ENCODE assay signal across 8 cellular contexts in the genomic region with DNA sequence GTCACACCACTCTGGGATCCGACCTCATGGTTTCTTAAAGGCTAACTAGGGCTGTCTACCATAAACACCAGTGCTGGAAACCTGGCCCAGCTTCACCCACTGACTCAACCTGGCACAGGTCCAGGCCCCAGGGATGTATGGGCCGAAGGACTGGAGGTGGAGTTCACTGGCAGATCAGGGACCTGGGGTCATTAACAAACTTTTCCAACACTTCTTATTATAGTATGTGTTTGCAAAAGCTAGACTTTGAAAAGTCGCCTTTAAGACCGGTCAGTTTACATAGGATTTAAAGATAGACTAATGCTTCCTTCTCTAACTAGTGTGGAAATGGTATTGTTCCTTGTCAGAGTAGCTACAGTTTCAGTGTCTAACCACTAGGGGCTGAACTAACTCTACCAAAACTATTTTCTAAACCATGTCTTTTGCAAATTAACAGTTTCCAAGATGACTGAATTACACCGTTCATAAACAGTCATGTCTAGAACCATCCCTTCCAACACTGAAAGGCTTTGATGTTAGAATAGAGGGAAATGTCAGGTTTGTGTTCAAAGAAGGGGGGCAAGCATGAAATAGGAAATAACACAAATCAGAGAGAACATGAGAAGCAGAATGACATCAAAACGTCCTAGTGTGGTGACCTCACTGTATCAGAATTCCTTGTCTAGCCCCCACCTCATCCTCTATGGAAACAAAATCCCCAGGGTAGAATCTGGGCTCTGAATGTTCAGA. TPM values are rescaled to one million over a fixed set of nuclear protein-coding genes. Genes with fewer than 3 reads are reported as not detected.
A peak's percentile ranks its signal among the peaks of the same experiment; 100 is the strongest.
DNase-seq lines count a peak whose midpoint lies in the region; ATAC-seq and TF ChIP-seq lines count a peak whose summit lies in the region.

No MANE protein-coding gene starts in this region.

- peak; percentile 68 for DNase-seq in activated effector memory CD4-positive, alpha-beta T cell treated with anti-CD3 and anti-CD28 coated beads, Interleukin-2, amount 50 U/mL, for 16 hours
- DNase-seq in activated effector memory CD4-positive, alpha-beta T cell treated with Interleukin-2 at 50 U/mL for 16 hours = no peak
- DNase-seq in NCI-H345 (lab: John Stamatoyannopoulos, UW) (peak; percentile 55), cardiac muscle cell (ENCODE audit: low read depth in 1 of 2, low spot score in 1 of 2) (peak; percentile 42 to 83), progenitor cell of endocrine pancreas (ENCODE audit: low spot score, unreplicated experiment) (no peak)
- no peak for DNase-seq in activated naive CD8-positive, alpha-beta T cell treated with anti-CD3 and anti-CD28 coated beads, Interleukin-2, amount 10 ng/mL, durations not matched to agents 7 days and 5 days

- H3K9me3 Mint-ChIP-seq in activated naive CD8-positive, alpha-beta T cell treated with anti-CD3 and anti-CD28 coated beads, Interleukin-2, amount 10 ng/mL, durations not matched to agents 7 days and 5 days = no peaks in the 10 kb centered on the region
- no peaks in the 10 kb centered on the region for H3K9me3 Mint-ChIP-seq in progenitor cell of endocrine pancreas (ENCODE audit: low read depth)

- H3K27me3 Mint-ChIP-seq in activated naive CD8-positive, alpha-beta T cell treated with anti-CD3 and anti-CD28 coated beads, Interleukin-2, amount 10 ng/mL, durations not matched to agents 7 days and 5 days = no peaks in the 10 kb centered on the region
- no peaks in the 10 kb centered on the region for H3K27me3 Mint-ChIP-seq in progenitor cell of endocrine pancreas

- peak overlapping the region; percentile 34 for H3K27ac Mint-ChIP-seq in activated naive CD8-positive, alpha-beta T cell treated with anti-CD3 and anti-CD28 coated beads, Interleukin-2, amount 10 ng/mL, durations not matched to agents 7 days and 5 days
- peak overlapping the region; percentile 33 for H3K27ac Mint-ChIP-seq in progenitor cell of endocrine pancreas

- no peaks in the 10 kb centered on the region for H3K9me3 ChIP-seq in cardiac muscle cell (ENCODE audit: low read depth)

- H3K4me1 ChIP-seq in cardiac muscle cell (ENCODE audit: low read depth) = no peaks in the 10 kb centered on the region

- no peak overlapping the region for H3K4me3 ChIP-seq in cardiac muscle cell

- H3K27ac ChIP-seq in cardiac muscle cell = no peak overlapping the region

- ATAC-seq in HG02759 (IDR thresholded peaks at IDR 0.05; ENCODE audit: unreplicated experiment) (peak; percentile 67), GM19463 (IDR thresholded peaks at IDR 0.05; ENCODE audit: unreplicated experiment) (no peak)
- ATAC-seq in activated naive CD8-positive, alpha-beta T cell treated with anti-CD3 and anti-CD28 coated beads, Interleukin-2, amount 10 ng/mL, durations not matched to agents 7 days and 5 days (ENCODE audit: low read depth) = peak; percentile 58

- TF ChIP-seq CTCF in cardiac muscle cell (IDR thresholded peaks at IDR 0.05; ENCODE audit: low read depth, low read length) (peak; percentile 81), progenitor cell of endocrine pancreas (IDR thresholded peaks at IDR 0.05; ENCODE audit: unreplicated experiment) (peak; percentile 87)

- POLR2A ChIA-PET in activated naive CD8-positive, alpha-beta T cell treated with anti-CD3 and anti-CD28 coated beads, Interleukin-2, amount 10 ng/mL, durations not matched to agents 7 days and 5 days (lab: Charles Lee) = interaction anchor here (0.6 to 1.7 kb wide), 8 partner anchors 12 to 236 kb away, joined by 3 to 15 read pairs (median 4); a partner anchor contains a TSS

- peaks cover 16% of the 10 kb centered on the region for H3K36me3 ChIP-seq in cardiac muscle cell

- H3K4me1 Mint-ChIP-seq in activated naive CD8-positive, alpha-beta T cell treated with anti-CD3 and anti-CD28 coated beads, Interleukin-2, amount 10 ng/mL, durations not matched to agents 7 days and 5 days = peaks cover 16% of the 10 kb centered on the region
- peaks cover 11% of the 10 kb centered on the region for H3K4me1 Mint-ChIP-seq in progenitor cell of endocrine pancreas (ENCODE audit: low read depth)

- H3K36me3 Mint-ChIP-seq in activated naive CD8-positive, alpha-beta T cell treated with anti-CD3 and anti-CD28 coated beads, Interleukin-2, amount 10 ng/mL, durations not matched to agents 7 days and 5 days = peaks cover 24% of the 10 kb centered on the region
- peaks cover 2% of the 10 kb centered on the region for H3K36me3 Mint-ChIP-seq in progenitor cell of endocrine pancreas (ENCODE audit: insufficient read depth)

- H3K4me3 Mint-ChIP-seq in activated naive CD8-positive, alpha-beta T cell treated with anti-CD3 and anti-CD28 coated beads, Interleukin-2, amount 10 ng/mL, durations not matched to agents 7 days and 5 days = no peak overlapping the region
- H3K4me3 Mint-ChIP-seq in progenitor cell of endocrine pancreas (ENCODE audit: low read depth) = no peak overlapping the region

- no peaks in the 10 kb centered on the region for H3K27me3 ChIP-seq in cardiac muscle cell

RNA-seq across cellular contexts. Expression of a gene that starts 29.7 kb away (rescaled TPM):
- 10 to 100 TPM; 53.7 to 58.5 TPM for total RNA-seq in activated naive CD8-positive, alpha-beta T cell treated with anti-CD3 and anti-CD28 coated beads, Interleukin-2, amount 10 ng/mL, durations not matched to agents 7 days and 5 days
- total RNA-seq in cardiac muscle cell = 39.5 and 44.7 TPM in 2 replicates
- 43.5 and 73.0 TPM in 2 replicates for polyA plus RNA-seq in cardiac muscle cell
- 13.6 and 15.7 TPM in 2 replicates for total RNA-seq in progenitor cell of endocrine pancreas

RNA-seq across cellular contexts. Expression of a gene that starts 32.9 kb away (rescaled TPM):
- 10 to 100 TPM; 14.8 to 16.0 TPM for total RNA-seq in activated naive CD8-positive, alpha-beta T cell treated with anti-CD3 and anti-CD28 coated beads, Interleukin-2, amount 10 ng/mL, durations not matched to agents 7 days and 5 days
- total RNA-seq in cardiac muscle cell = 36.5 and 75.9 TPM in 2 replicates
- polyA plus RNA-seq in cardiac muscle cell = 32.2 and 48.1 TPM in 2 replicates
- 25.5 and 28.0 TPM in 2 replicates for total RNA-seq in progenitor cell of endocrine pancreas

Comparison
In these comparisons a context has a peak if more than half of its experiments do, and no peak if none do; other contexts are left out.
1. DNase-seq: peak in activated effector memory CD4-positive, alpha-beta T cell treated with anti-CD3 and anti-CD28 coated beads, Interleukin-2, amount 50 U/mL, for 16 hours (single experiment), NCI-H345 (single experiment) and cardiac muscle cell (2 of 2); none in activated effector memory CD4-positive, alpha-beta T cell treated with Interleukin-2 at 50 U/mL for 16 hours (single experiment), activated naive CD8-positive, alpha-beta T cell treated with anti-CD3 and anti-CD28 coated beads, Interleukin-2, amount 10 ng/mL, durations not matched to agents 7 days and 5 days (single experiment) and progenitor cell of endocrine pancreas (single experiment).